24 cellular contexts compared by ENCODE assay signal in the genomic region with DNA sequence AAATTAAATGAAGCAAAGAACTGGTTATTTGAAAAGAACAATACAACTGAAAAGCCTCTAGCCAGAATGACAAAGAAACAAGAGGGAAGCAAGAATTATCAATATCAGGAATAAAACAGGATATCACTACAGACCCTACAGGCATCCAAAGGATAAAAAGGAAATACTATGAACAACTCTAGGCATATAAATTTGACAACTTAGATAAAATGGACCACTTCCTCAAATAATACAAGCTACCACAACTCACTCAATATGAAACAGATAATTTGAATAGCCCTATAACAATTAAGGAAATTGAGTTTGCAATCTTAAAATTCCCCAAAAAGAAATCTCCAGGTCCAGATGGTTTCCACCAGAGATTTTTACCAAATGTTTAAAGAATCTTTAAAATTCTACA.
"Had no signal": no experiment of that assay in that cellular context is flagged by ENCODE, and none has a peak within 500 bp of the region (broad histone marks: within the 10 kb centered on the region; RNA-seq: fewer than 3 reads in every experiment).

No MANE protein-coding gene starts in this region.

- H3K27me3 Mint-ChIP-seq: activated CD4-positive, alpha-beta memory T cell treated with anti-CD3 and anti-CD28 coated beads, Interleukin-2, amount 10 ng/mL, durations not matched to agents 7 days and 5 days; activated CD4-positive, alpha-beta T cell treated with anti-CD3 and anti-CD28 coated beads, Interleukin-2, amount 10 ng/mL, durations not matched to agents 24 days and 14 days; activated CD8-positive, alpha-beta memory T cell treated with anti-CD3 and anti-CD28 coated beads, Interleukin-2, amount 10 ng/mL, durations not matched to agents 7 days and 5 days; activated naive CD4-positive, alpha-beta T cell treated with anti-CD3 and anti-CD28 coated beads, Interleukin-2, amount 10 ng/mL, durations not matched to agents 7 days and 5 days; naive thymus-derived CD4-positive, alpha-beta T cell had no signal

- H3K27ac Mint-ChIP-seq: activated CD4-positive, alpha-beta memory T cell treated with anti-CD3 and anti-CD28 coated beads, Interleukin-2, amount 10 ng/mL, durations not matched to agents 7 days and 5 days; activated CD4-positive, alpha-beta T cell treated with anti-CD3 and anti-CD28 coated beads, Interleukin-2, amount 10 ng/mL, durations not matched to agents 24 days and 14 days; activated CD8-positive, alpha-beta memory T cell treated with anti-CD3 and anti-CD28 coated beads, Interleukin-2, amount 10 ng/mL, durations not matched to agents 7 days and 5 days; activated naive CD4-positive, alpha-beta T cell treated with anti-CD3 and anti-CD28 coated beads, Interleukin-2, amount 10 ng/mL, durations not matched to agents 7 days and 5 days; naive thymus-derived CD4-positive, alpha-beta T cell; neural progenitor cell had no signal

- DNase-seq: activated CD4-positive, alpha-beta memory T cell treated with anti-CD3 and anti-CD28 coated beads, Interleukin-2, amount 10 ng/mL, durations not matched to agents 7 days and 5 days; activated CD4-positive, alpha-beta T cell treated with anti-CD3 and anti-CD28 coated beads, Interleukin-2, amount 10 ng/mL, durations not matched to agents 24 days and 14 days; activated CD8-positive, alpha-beta memory T cell treated with anti-CD3 and anti-CD28 coated beads, Interleukin-2, amount 10 ng/mL, durations not matched to agents 7 days and 5 days; activated effector memory CD4-positive, alpha-beta T cell treated with anti-CD3 and anti-CD28 coated beads, Interleukin-2, amount 50 U/mL, for 16 hours; activated naive CD4-positive, alpha-beta T cell treated with anti-CD3 and anti-CD28 coated beads, Interleukin-2, amount 10 ng/mL, durations not matched to agents 7 days and 5 days; activated T-cell treated with anti-CD3 and anti-CD28 coated beads for 4 hours; body of pancreas; dermis blood vessel endothelial cell; effector memory CD4-positive, alpha-beta T cell; foreskin keratinocyte; left colon; mesenchymal stem cell; mucosa of descending colon; naive thymus-derived CD4-positive, alpha-beta T cell; posterior cingulate gyrus; right lobe of liver; small intestine; stimulated activated naive CD4-positive, alpha-beta T cell; T1000; testis; trophoblast cell; uterus had no signal

- ATAC-seq: activated CD4-positive, CD25-positive, alpha-beta regulatory T cell treated with anti-CD3 and anti-CD28 coated beads, Interleukin-2, amount 50 U/mL, for 24 hours; activated CD8-positive, alpha-beta memory T cell treated with anti-CD3 and anti-CD28 coated beads, Interleukin-2, amount 10 ng/mL, durations not matched to agents 7 days and 5 days; body of pancreas; foreskin keratinocyte; left colon; mucosa of descending colon; naive thymus-derived CD4-positive, alpha-beta T cell; right lobe of liver had no signal

- H3K4me3 Mint-ChIP-seq: activated CD4-positive, alpha-beta memory T cell treated with anti-CD3 and anti-CD28 coated beads, Interleukin-2, amount 10 ng/mL, durations not matched to agents 7 days and 5 days; activated CD4-positive, alpha-beta T cell treated with anti-CD3 and anti-CD28 coated beads, Interleukin-2, amount 10 ng/mL, durations not matched to agents 24 days and 14 days; activated CD8-positive, alpha-beta memory T cell treated with anti-CD3 and anti-CD28 coated beads, Interleukin-2, amount 10 ng/mL, durations not matched to agents 7 days and 5 days; activated naive CD4-positive, alpha-beta T cell treated with anti-CD3 and anti-CD28 coated beads, Interleukin-2, amount 10 ng/mL, durations not matched to agents 7 days and 5 days; neural progenitor cell had no signal

- H3K4me1 Mint-ChIP-seq: neural progenitor cell had no signal
